1 cellular context compared by ENCODE assay signal in genomic region chr22:30385913-30386312, GRCh38.
TF ChIP-seq lines count a peak whose summit lies in the region.

No MANE protein-coding gene starts in this region.

TF ChIP-seq in GM23338, 12 proteins besides CTCF, POLR2A, EP300 and RAD21 (continued from another document):
- TF ChIP-seq REST (IDR thresholded peaks at IDR 0.05; ENCODE audit: unreplicated experiment): no peak
